Comparison of ENCODE assay signal across 8 cellular contexts in genomic region chr14:76946753-76947077, GRCh38.
DNase-seq lines count a peak whose midpoint lies in the region; ATAC-seq and TF ChIP-seq lines count a peak whose summit lies in the region.

No MANE protein-coding gene starts in this region.

- H3K9me3 ChIP-seq in left lung (no peaks in the 10 kb centered on the region), transverse colon (no peaks in the 10 kb centered on the region)

- no peak overlapping the region for H3K4me3 ChIP-seq in left lung
- H3K4me3 ChIP-seq in transverse colon, result no peak overlapping the region

- no peak overlapping the region for H3K4me3 Mint-ChIP-seq in activated T-cell treated with anti-CD3 and anti-CD28 coated beads, Interleukin-2, amount 50 U/mL, for 24 hours
- H3K4me3 Mint-ChIP-seq in activated T-helper 17 cell treated with anti-CD3 and anti-CD28 coated beads, Interleukin-2, amount 50 U/mL, for 72 hours, result peak overlapping the region; percentile 56

- H3K4me1 ChIP-seq in left lung (peaks cover 22 to 47% of the 10 kb centered on the region in 2 donors), transverse colon (peaks cover 15 to 25% (median 24%) of the 10 kb centered on the region in 4 donors)

- H3K4me1 Mint-ChIP-seq in activated T-cell treated with anti-CD3 and anti-CD28 coated beads, Interleukin-2, amount 50 U/mL, for 24 hours (ENCODE audit: low read depth), result peaks cover 51% of the 10 kb centered on the region
- H3K4me1 Mint-ChIP-seq in activated T-helper 17 cell treated with anti-CD3 and anti-CD28 coated beads, Interleukin-2, amount 50 U/mL, for 72 hours, result peaks cover 16% of the 10 kb centered on the region

- no peaks in the 10 kb centered on the region for H3K36me3 Mint-ChIP-seq in activated T-cell treated with anti-CD3 and anti-CD28 coated beads, Interleukin-2, amount 50 U/mL, for 24 hours (ENCODE audit: low read depth)
- no peaks in the 10 kb centered on the region for H3K36me3 Mint-ChIP-seq in activated T-helper 17 cell treated with anti-CD3 and anti-CD28 coated beads, Interleukin-2, amount 50 U/mL, for 72 hours (ENCODE audit: low read depth)

- 83% methylated on average over 6 of the region's 6 CpGs; no CpG with 5 or more reads in 1 of the 2 donors for WGBS in transverse colon (ENCODE audit: low coverage in 1 of 2), 2 donors

- H3K27ac Mint-ChIP-seq in activated T-cell treated with anti-CD3 and anti-CD28 coated beads, Interleukin-2, amount 50 U/mL, for 24 hours, result peak overlapping the region; percentile 55
- peak overlapping the region; percentile 78 for H3K27ac Mint-ChIP-seq in activated T-helper 17 cell treated with anti-CD3 and anti-CD28 coated beads, Interleukin-2, amount 50 U/mL, for 72 hours

- H3K27me3 Mint-ChIP-seq in activated T-cell treated with anti-CD3 and anti-CD28 coated beads, Interleukin-2, amount 50 U/mL, for 24 hours, result no peaks in the 10 kb centered on the region
- no peaks in the 10 kb centered on the region for H3K27me3 Mint-ChIP-seq in activated T-helper 17 cell treated with anti-CD3 and anti-CD28 coated beads, Interleukin-2, amount 50 U/mL, for 72 hours

- H3K27me3 ChIP-seq in left lung (no peaks in the 10 kb centered on the region), transverse colon (no peaks in the 10 kb centered on the region)

- H3K36me3 ChIP-seq in left lung (no peaks in the 10 kb centered on the region), transverse colon (no peaks in the 10 kb centered on the region)

- no peaks in the 10 kb centered on the region for H3K9me3 Mint-ChIP-seq in activated T-cell treated with anti-CD3 and anti-CD28 coated beads, Interleukin-2, amount 50 U/mL, for 24 hours
- H3K9me3 Mint-ChIP-seq in activated T-helper 17 cell treated with anti-CD3 and anti-CD28 coated beads, Interleukin-2, amount 50 U/mL, for 72 hours, result no peaks in the 10 kb centered on the region

- in situ Hi-C loops in transverse colon (cut with MboI; ENCODE audit: low pct_ligation_motif_present in 1 of 4, low pct_unique_long_range_greater_than_20kb in 1 of 4, low sequenced_read_pairs in 3 of 4), result no loop called here
- in situ Hi-C loops in ACHN (cut with HindIII; ENCODE audit: low pct_ligation_motif_present, low pct_unique_long_range_greater_than_20kb, low sequenced_read_pairs), result no loop called here

- DNase-seq in activated T-cell treated with anti-CD3 and anti-CD28 coated beads, Interleukin-2, amount 50 U/mL, for 24 hours, result no peak
- DNase-seq in activated T-cell treated with anti-CD3 and anti-CD28 coated beads for 4 hours (no peak), left lung (no peak), transverse colon (no peak), ecto neural progenitor cell (ENCODE audit: low spot score) (no peak), ACHN (no peak), medulla oblongata (ENCODE audit: extremely low spot score) (no peak)

- no peak for TF ChIP-seq POLR2A in transverse colon (IDR thresholded peaks at IDR 0.05)

- no peak for TF ChIP-seq EP300 in transverse colon (IDR thresholded peaks at IDR 0.05; ENCODE audit: low read depth)

- no peak for TF ChIP-seq CTCF in left lung (IDR thresholded peaks at IDR 0.05)
- TF ChIP-seq CTCF in transverse colon (IDR thresholded peaks at IDR 0.05), result no peak

- peak; percentile 1 for ATAC-seq in activated T-helper 17 cell treated with anti-CD3 and anti-CD28 coated beads, Interleukin-2, amount 50 U/mL, for 72 hours (replicated peaks)
- ATAC-seq in left lung, result peak; percentile 1

- H3K27ac ChIP-seq in left lung (peak overlapping the region; percentile 75 to 78), transverse colon (peak overlapping the region; percentile 72 to 84 (median 82))

- intact Hi-C loops in left lung (cut with DNase I), result no loop called here
- intact Hi-C loops in transverse colon (cut with DNase I; ENCODE audit: low total_unique reads), result no loop called here
